Comparison of ENCODE assay signal across 19 cellular contexts in genomic region chr2:189146553-189146952, GRCh38. TPM values are rescaled to one million over a fixed set of nuclear protein-coding genes. Genes with fewer than 3 reads are reported as not detected.
DNase-seq lines count a peak whose midpoint lies in the region; ATAC-seq, FAIRE-seq and TF ChIP-seq lines count a peak whose summit lies in the region.
"Had no signal": no experiment of that assay in that cellular context is flagged by ENCODE, and none has a peak within 500 bp of the region (broad histone marks: within the 10 kb centered on the region; RNA-seq: fewer than 3 reads in every experiment).

No MANE protein-coding gene starts in this region.

- peaks cover 13% of the 10 kb centered on the region for H3F3A ChIP-seq in smooth muscle cell (ENCODE audit: low read depth)

- H3K27me3 ChIP-seq in ACC112 (ENCODE audit: insufficient read depth, low read length) (no peaks in the 10 kb centered on the region), Panc1 (ENCODE audit: control insufficient read depth, insufficient read depth, low read length) (no peaks in the 10 kb centered on the region), smooth muscle cell (ENCODE audit: low read depth) (no peaks in the 10 kb centered on the region), colonic mucosa (no peaks in the 10 kb centered on the region), testis (no peaks in the 10 kb centered on the region)

- H4K20me1 ChIP-seq in smooth muscle cell (ENCODE audit: low read depth), result peaks cover 72% of the 10 kb centered on the region

- peaks cover 26% of the 10 kb centered on the region for H3K36me3 ChIP-seq in ACC112 (ENCODE audit: insufficient read depth, low read length)
- H3K36me3 ChIP-seq in Panc1 (ENCODE audit: control insufficient read depth, insufficient read depth, low read length), result no peaks in the 10 kb centered on the region
- no peaks in the 10 kb centered on the region for H3K36me3 ChIP-seq in smooth muscle cell (ENCODE audit: low read depth)
- H3K36me3 ChIP-seq in colonic mucosa, result no peaks in the 10 kb centered on the region
- H3K36me3 ChIP-seq in testis (ENCODE audit: low read depth, missing control alignments), result no peaks in the 10 kb centered on the region

- FAIRE-seq in endometrium (lab: Jason Lieb, UNC), result peak; percentile 91

- peak overlapping the region; percentile 8 for H3K4me2 ChIP-seq in smooth muscle cell

- ATAC-seq in Panc1 (no peak), esophagus mucosa (no peak)
- ATAC-seq: CD8-positive, alpha-beta T cell had no signal

- no peak for TF ChIP-seq CTCF in Panc1 (IDR thresholded peaks at IDR 0.05)
- TF ChIP-seq CTCF in smooth muscle cell (IDR thresholded peaks at IDR 0.05; ENCODE audit: borderline replicate concordance, insufficient read depth, poor library complexity, severe bottlenecking), result no peak
- TF ChIP-seq CTCF in colonic mucosa (IDR thresholded peaks at IDR 0.05), result no peak
- no peak for TF ChIP-seq CTCF in testis (IDR thresholded peaks at IDR 0.05)

- H3K4me3 ChIP-seq in ACC112 (ENCODE audit: low read depth, low read length) (no peak overlapping the region), Panc1 (ENCODE audit: low read depth in 2 of 2, low read length in 2 of 2) (no peak overlapping the region), smooth muscle cell (no peak overlapping the region), colonic mucosa (no peak overlapping the region), testis (no peak overlapping the region)

- DNase-seq in Panc1 (ENCODE audit: low read depth, low spot score), result no peak
- DNase-seq in smooth muscle cell (lab: John Stamatoyannopoulos, UW; ENCODE audit: unreplicated experiment), result no peak
- DNase-seq in DMS79 (lab: John Stamatoyannopoulos, UW), result no peak
- DNase-seq in colonic mucosa, result no peak
- DNase-seq in testis, result no peak
- DNase-seq: C1 segment of cervical spinal cord; Calu3; CD8-positive, alpha-beta T cell; H9; KG1; NCI-H1092 treated with DMSO at 0.1 percent for 48 hours; NCI-H1436 treated with DMSO at 0.1 percent for 48 hours; NCI-H1930; NCI-H226; NCI-H510A treated with DMSO at 0.1 percent for 48 hours; NCI-H748 treated with DMSO at 0.1 percent for 48 hours had no signal

- 36% methylated on average over 2 of the region's 2 CpGs for WGBS in smooth muscle cell (ENCODE audit: low lambda C conversion rate)
- 22 to 34% methylated on average over 2 of the region's 2 CpGs for WGBS in testis, 2 donors

- H3K9ac ChIP-seq in smooth muscle cell (ENCODE audit: low read depth) (no peak overlapping the region), colonic mucosa (ENCODE audit: low read depth in 2 of 2, low read length in 2 of 2) (no peak overlapping the region)

- CTCF ChIA-PET in Panc1 (lab: Charles Lee), result no interaction called here

- H3K27ac ChIP-seq in ACC112 (ENCODE audit: low read depth, low read length) (0 out of 2 replicates have a peak overlapping the region, but pooled peaks have one; percentile 10), Panc1 (ENCODE audit: low read length) (peak overlapping the region; percentile 89), smooth muscle cell (ENCODE audit: low read depth) (peak overlapping the region; percentile 46), colonic mucosa (no peak overlapping the region), testis (no peak overlapping the region)

- TF ChIP-seq POLR2A in testis (IDR thresholded peaks at IDR 0.05), result no peak

- peaks cover 93% of the 10 kb centered on the region for H3K79me2 ChIP-seq in ACC112 (ENCODE audit: control insufficient read depth, insufficient read depth, low read length, unreplicated experiment)
- H3K79me2 ChIP-seq in smooth muscle cell (ENCODE audit: low read depth), result peaks cover 100% of the 10 kb centered on the region

- H3K9me3 ChIP-seq in Panc1 (ENCODE audit: control insufficient read depth, insufficient read depth, low read depth, low read length) (no peaks in the 10 kb centered on the region), smooth muscle cell (replicated peaks; ENCODE audit: low read depth) (no peaks in the 10 kb centered on the region), colonic mucosa (no peaks in the 10 kb centered on the region), testis (no peaks in the 10 kb centered on the region)

- POLR2A ChIA-PET in Panc1 (lab: Charles Lee), result no interaction called here

- peaks cover 69% of the 10 kb centered on the region for H3K4me1 ChIP-seq in ACC112 (ENCODE audit: control insufficient read depth, insufficient read depth, low read length, unreplicated experiment)
- peaks cover 52% of the 10 kb centered on the region for H3K4me1 ChIP-seq in Panc1 (ENCODE audit: control insufficient read depth, insufficient read depth, low read length)
- peaks cover 22% of the 10 kb centered on the region for H3K4me1 ChIP-seq in smooth muscle cell (ENCODE audit: low read depth)
- H3K4me1 ChIP-seq in colonic mucosa, result no peaks in the 10 kb centered on the region
- H3K4me1 ChIP-seq in testis, result no peaks in the 10 kb centered on the region

- no TSS peak for BruUV-seq in Panc1 (replicated peaks; lab: Mats Ljungman, UMichigan)

- H2AFZ ChIP-seq in ACC112 (ENCODE audit: low read length, unreplicated experiment) (no peak overlapping the region), smooth muscle cell (ENCODE audit: low read depth) (no peak overlapping the region)

- intact Hi-C loops in Panc1 (cut with micrococcal nuclease; ENCODE audit: unreplicated experiment) (no loop called here), colonic mucosa (cut with DNase I) (no loop called here), testis (cut with DNase I; ENCODE audit: low total_unique reads) (no loop called here)

- in situ Hi-C loops in Panc1 (cut with HindIII; ENCODE audit: low pct_unique_long_range_greater_than_20kb, low sequenced_read_pairs), result no loop called here

RNA-seq across cellular contexts. Expression of gene COL5A2, which starts 33.0 kb away (rescaled TPM):
- 144 TPM for total RNA-seq in Panc1 (2021; ENCODE audit: unreplicated experiment)
- 91.2 TPM for polyA plus RNA-seq in Panc1 (2012; ENCODE audit: insufficient read length)
- 697 and 944 TPM in 2 replicates for total RNA-seq in smooth muscle cell
- polyA plus RNA-seq in smooth muscle cell, result 295 and 364 TPM in 2 replicates
- 6.3 TPM for total RNA-seq in esophagus mucosa
- 10 to 100 TPM; 10.4 to 24.6 TPM for total RNA-seq in colonic mucosa
- 10 to 100 TPM; 12.9 to 15.7 TPM for total RNA-seq in testis
- 24.7 TPM for polyA plus RNA-seq in testis (ENCODE audit: insufficient read depth, low read depth, low replicate concordance)

Comparison
In these comparisons a context has a peak if more than half of its experiments do, and no peak if none do; other contexts are left out.
1. H3K27ac ChIP-seq: peak in ACC112 (single experiment), Panc1 (single experiment) and smooth muscle cell (single experiment); none in colonic mucosa (single experiment) and testis (0 of 2).